Comparison of ENCODE assay signal across 25 cellular contexts in the genomic region with DNA sequence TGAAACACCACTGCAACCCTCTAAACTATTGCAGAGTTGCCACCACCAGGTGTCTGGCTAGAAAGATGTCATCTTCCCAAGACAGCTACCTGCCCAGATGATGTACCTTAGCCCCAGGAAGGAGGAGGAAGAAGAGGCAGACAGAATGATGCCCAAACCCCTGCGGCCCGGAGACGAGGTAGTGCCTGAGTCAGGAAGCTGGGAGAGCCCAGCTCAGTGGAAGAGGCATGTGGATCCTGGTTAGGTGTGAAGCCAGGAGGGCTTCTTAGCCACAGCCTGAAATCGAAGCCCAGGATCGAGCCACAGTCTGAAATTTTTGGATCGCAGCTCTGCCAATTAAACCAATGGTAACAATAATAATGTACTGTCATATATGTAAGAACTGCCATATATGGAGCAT. TPM values are rescaled to one million over a fixed set of nuclear protein-coding genes. Genes with fewer than 3 reads are reported as not detected.
A peak's percentile ranks its signal among the peaks of the same experiment; 100 is the strongest.
DNase-seq lines count a peak whose midpoint lies in the region; ATAC-seq, FAIRE-seq and TF ChIP-seq lines count a peak whose summit lies in the region.
"Had no signal": no experiment of that assay in that cellular context is flagged by ENCODE, and none has a peak within 500 bp of the region (broad histone marks: within the 10 kb centered on the region; RNA-seq: fewer than 3 reads in every experiment).

No MANE protein-coding gene starts in this region.

- H3K79me2 ChIP-seq in GM23338 (replicated peaks; ENCODE audit: insufficient read depth), result no peaks in the 10 kb centered on the region
- H3K79me2 ChIP-seq in PC-3 (ENCODE audit: low read length), result no peaks in the 10 kb centered on the region

- H3K36me3 ChIP-seq in GM23338 (ENCODE audit: insufficient read depth), result no peaks in the 10 kb centered on the region
- H3K36me3 ChIP-seq in PC-3 (ENCODE audit: low read depth, low read length), result no peaks in the 10 kb centered on the region
- no peaks in the 10 kb centered on the region for H3K36me3 ChIP-seq in esophagus (ENCODE audit: control insufficient read depth in 2 of 2, insufficient read depth in 2 of 2, low read length in 1 of 2)
- no peaks in the 10 kb centered on the region for H3K36me3 ChIP-seq in psoas muscle (ENCODE audit: insufficient read depth in 1 of 2, low read depth in 1 of 2)
- no peaks in the 10 kb centered on the region for H3K36me3 ChIP-seq in transverse colon
- no peaks in the 10 kb centered on the region for H3K36me3 ChIP-seq in ovary
- H3K36me3 ChIP-seq: gastroesophageal sphincter, lower lobe of right lung, Peyer's patch, vagina had no signal

- H3K4me2 ChIP-seq in GM23338 (peak overlapping the region; percentile 55; the same call in 1 of the 2 replicates), PC-3 (ENCODE audit: low read length) (no peak overlapping the region)
- H3K4me2 ChIP-seq: KMS-11 had no signal

- in situ Hi-C loops in transverse colon (cut with MboI; ENCODE audit: low pct_ligation_motif_present in 1 of 4, low pct_unique_long_range_greater_than_20kb in 1 of 4, low sequenced_read_pairs in 3 of 4), result no loop called here

- H3K4me1 ChIP-seq in GM23338 (ENCODE audit: insufficient read depth), result peaks cover 74% of the 10 kb centered on the region
- H3K4me1 ChIP-seq in PC-3 (ENCODE audit: insufficient read depth, low read length), result peaks cover 33% of the 10 kb centered on the region
- peaks cover 7 to 9% of the 10 kb centered on the region in 2 donors for H3K4me1 ChIP-seq in esophagus (ENCODE audit: control insufficient read depth in 2 of 2, insufficient read depth in 2 of 2, low read length in 1 of 2)
- peaks cover 6% of the 10 kb centered on the region for H3K4me1 ChIP-seq in psoas muscle
- peaks cover 4 to 11% (median 7%) of the 10 kb centered on the region in 4 donors for H3K4me1 ChIP-seq in transverse colon
- peaks cover 10% of the 10 kb centered on the region for H3K4me1 ChIP-seq in ovary (ENCODE audit: insufficient read depth)
- H3K4me1 ChIP-seq: Peyer's patch had no signal

- no peaks in the 10 kb centered on the region for H4K20me1 ChIP-seq in GM23338 (replicated peaks; ENCODE audit: insufficient read depth)
- H4K20me1 ChIP-seq in PC-3 (ENCODE audit: low read length), result no peaks in the 10 kb centered on the region

- no TSS peak for BruUV-seq in PC-3 (replicated peaks; lab: Mats Ljungman, UMichigan)

- H3K4me3 ChIP-seq in GM23338, result no peak overlapping the region
- no peak overlapping the region for H3K4me3 ChIP-seq in PC-3 (ENCODE audit: low read length)
- no peak overlapping the region for H3K4me3 ChIP-seq in esophagus (ENCODE audit: low read depth in 1 of 2, low read length in 2 of 2)
- no peak overlapping the region for H3K4me3 ChIP-seq in psoas muscle
- no peak overlapping the region for H3K4me3 ChIP-seq in transverse colon
- no peak overlapping the region for H3K4me3 ChIP-seq in ovary
- H3K4me3 ChIP-seq: gastroesophageal sphincter, lower lobe of right lung, Peyer's patch, skin epidermis, vagina had no signal

- no peaks in the 10 kb centered on the region for H3K36me3 Mint-ChIP-seq in GM23338 (ENCODE audit: low read depth)
- H3K36me3 Mint-ChIP-seq: stimulated activated effector memory CD8-positive, alpha-beta T cell treated with anti-CD3 and anti-CD28 coated beads, Interleukin-12 subunit alpha, Interleukin-12 subunit beta, amount 100 ng/mL, for 72 hours had no signal

- no peak for TF ChIP-seq CTCF in GM23338 (conservative IDR thresholded peaks at IDR 0.05; ENCODE audit: low read depth in 2 of 2)
- TF ChIP-seq CTCF in PC-3 (conservative IDR thresholded peaks at IDR 0.05; ENCODE audit: low read depth, low read length), result no peak
- no peak for TF ChIP-seq CTCF in psoas muscle (IDR thresholded peaks at IDR 0.05)
- TF ChIP-seq CTCF in transverse colon (IDR thresholded peaks at IDR 0.05), result no peak
- TF ChIP-seq CTCF in ovary (IDR thresholded peaks at IDR 0.05), result no peak

- TF ChIP-seq POLR2A in GM12892 (IDR thresholded peaks at IDR 0.05; ENCODE audit: low read depth, low read length) (no peak), transverse colon (IDR thresholded peaks at IDR 0.05) (no peak), ovary (IDR thresholded peaks at IDR 0.05) (no peak)

- 0 out of 2 replicates have a peak, but pooled peaks cover 3% of the 10 kb centered on the region for H3K9me2 ChIP-seq in GM23338 (ENCODE audit: insufficient read depth)
- H3K9me2 ChIP-seq in PC-3 (replicated peaks; ENCODE audit: low read length), result no peaks in the 10 kb centered on the region

- H3K27me3 ChIP-seq in GM23338 (ENCODE audit: insufficient read depth) (peaks cover 61% of the 10 kb centered on the region), PC-3 (ENCODE audit: low read length) (no peaks in the 10 kb centered on the region), esophagus (ENCODE audit: control insufficient read depth in 1 of 2, insufficient read depth in 2 of 2, low read length in 2 of 2) (no peaks in the 10 kb centered on the region), psoas muscle (ENCODE audit: insufficient read depth in 3 of 3, low read length in 2 of 3) (peaks cover 0 to 27% (median 2%) of the 10 kb centered on the region in 3 donors), transverse colon (peaks cover 6% of the 10 kb centered on the region), ovary (no peaks in the 10 kb centered on the region)
- H3K27me3 ChIP-seq: gastroesophageal sphincter, Peyer's patch, vagina had no signal

- CTCF ChIA-PET in PC-3 (lab: Charles Lee), result no interaction called here

- H3K27me3 Mint-ChIP-seq in GM23338 (ENCODE audit: insufficient read depth, low read depth, poor library complexity), result peaks cover 54% of the 10 kb centered on the region

- peaks cover 68% of the 10 kb centered on the region for H3K4me1 Mint-ChIP-seq in GM23338

- 71 to 83% methylated on average over 6 of the region's 6 CpGs for WGBS in esophagus, 2 donors
- 87 to 94% (median 90%) methylated on average over 6 of the region's 6 CpGs for WGBS in psoas muscle, 3 donors
- 85% methylated on average over 6 of the region's 6 CpGs; no CpG with 5 or more reads in 1 of the 2 donors for WGBS in transverse colon (ENCODE audit: low coverage in 1 of 2), 2 donors
- 92 to 93% (median 92%) methylated on average over 6 of the region's 6 CpGs for WGBS in ovary, 3 donors

- H3K27ac ChIP-seq in GM23338 (ENCODE audit: low read depth) (no peak overlapping the region), PC-3 (ENCODE audit: low read length) (peak overlapping the region; percentile 93), esophagus (ENCODE audit: low read depth in 2 of 2, low read length in 1 of 2) (peak overlapping the region; percentile 12 to 40), psoas muscle (peak overlapping the region; percentile 50), transverse colon (no peak overlapping the region), ovary (no peak overlapping the region)
- H3K27ac ChIP-seq: KMS-11 had no signal

- no peak overlapping the region for H2AFZ ChIP-seq in GM23338
- H2AFZ ChIP-seq in PC-3 (ENCODE audit: low read length), result no peak overlapping the region

- intact Hi-C loops in PC-3 (cut with micrococcal nuclease), result no loop called here
- intact Hi-C loops in psoas muscle (cut with DNase I), result no loop called here
- intact Hi-C loops in transverse colon (cut with DNase I; ENCODE audit: low total_unique reads), result no loop called here
- intact Hi-C loops in ovary (cut with DNase I), result no loop called here

- DNase-seq in GM23338 (ENCODE audit: low spot score), result no peak
- DNase-seq in PC-3, result no peak
- DNase-seq in psoas muscle, result no peak
- no peak for DNase-seq in GM12892 (ENCODE audit: insufficient read length)
- no peak for DNase-seq in transverse colon
- DNase-seq in ovary, result no peak
- DNase-seq: activated CD4-positive, alpha-beta T cell treated with anti-CD3 and anti-CD28 coated beads for 48 hours; activated T-cell treated with anti-CD3 and anti-CD28 coated beads, Interleukin-2, amount 50 U/mL, for 24 hours; amniotic stem cell; lower lobe of right lung; NCI-H2171; NCI-H510A treated with DMSO at 0.1 percent for 48 hours; NK-92 treated with Interleukin-12 subunit alpha and Interleukin-12 subunit beta, amount 100 ng/mL, for 24 hours; Peyer's patch; T-helper 17 cell had no signal

- no peaks in the 10 kb centered on the region; the same call in 2 of the 3 replicates for H3K9me3 Mint-ChIP-seq in GM23338
- H3K9me3 Mint-ChIP-seq: activated T-cell treated with anti-CD3 and anti-CD28 coated beads, Interleukin-2, amount 50 U/mL, for 24 hours; stimulated activated effector memory CD8-positive, alpha-beta T cell treated with anti-CD3 and anti-CD28 coated beads, Interleukin-12 subunit alpha, Interleukin-12 subunit beta, amount 100 ng/mL, for 72 hours had no signal

- peak overlapping the region; percentile 57; the same call in 1 of the 2 replicates for H3K9ac ChIP-seq in PC-3 (ENCODE audit: low read length)
- H3K9ac ChIP-seq: KMS-11 had no signal

- TF ChIP-seq EP300 in transverse colon (IDR thresholded peaks at IDR 0.05; ENCODE audit: low read depth) (no peak), ovary (IDR thresholded peaks at IDR 0.05) (no peak)

- POLR2A ChIA-PET in PC-3 (lab: Charles Lee; ENCODE audit: unreplicated experiment), result no interaction called here

- no peak overlapping the region for H3K27ac Mint-ChIP-seq in GM23338
- H3K27ac Mint-ChIP-seq: activated T-cell treated with anti-CD3 and anti-CD28 coated beads, Interleukin-2, amount 50 U/mL, for 24 hours; CD14-positive monocyte; stimulated activated effector memory CD8-positive, alpha-beta T cell treated with anti-CD3 and anti-CD28 coated beads, Interleukin-12 subunit alpha, Interleukin-12 subunit beta, amount 100 ng/mL, for 72 hours; T-helper 17 cell had no signal

- FAIRE-seq in GM12892 (lab: Jason Lieb, UNC), result no peak
- FAIRE-seq: colon, keratinocyte had no signal

- no peak overlapping the region for H3K4me3 Mint-ChIP-seq in GM23338
- H3K4me3 Mint-ChIP-seq: activated T-cell treated with anti-CD3 and anti-CD28 coated beads, Interleukin-2, amount 50 U/mL, for 24 hours; stimulated activated effector memory CD8-positive, alpha-beta T cell treated with anti-CD3 and anti-CD28 coated beads, Interleukin-12 subunit alpha, Interleukin-12 subunit beta, amount 100 ng/mL, for 72 hours; T-helper 17 cell had no signal

- no peaks in the 10 kb centered on the region for H3F3A ChIP-seq in GM23338 (replicated peaks; ENCODE audit: low read depth)
- H3F3A ChIP-seq in PC-3 (ENCODE audit: low read length, unreplicated experiment), result no peaks in the 10 kb centered on the region

- no peaks in the 10 kb centered on the region for H3K9me3 ChIP-seq in PC-3 (ENCODE audit: low read length)
- no peaks in the 10 kb centered on the region for H3K9me3 ChIP-seq in esophagus (ENCODE audit: control insufficient read depth in 2 of 2, insufficient read depth in 1 of 2, low read depth in 1 of 2, low read length in 1 of 2)
- no peaks in the 10 kb centered on the region for H3K9me3 ChIP-seq in psoas muscle
- no peaks in the 10 kb centered on the region for H3K9me3 ChIP-seq in transverse colon
- no peaks in the 10 kb centered on the region for H3K9me3 ChIP-seq in ovary
- H3K9me3 ChIP-seq: gastroesophageal sphincter, lower lobe of right lung, Peyer's patch, vagina had no signal

- ATAC-seq in GM23338 (no peak), PC-3 (no peak), psoas muscle (no peak)
- ATAC-seq: gastroesophageal sphincter, T-helper 17 cell had no signal

RNA-seq across cellular contexts. Expression of gene CYP1B1, which starts 19.1 kb away (rescaled TPM):
- total RNA-seq in GM23338 (2014; rRNA removed; shearing (Covaris generic)), result 2.6 and 6.2 TPM in 2 replicates
- polyA plus RNA-seq in GM23338 (2016; fragmentation: Nextera tagmentation; extraction: Ambion mirVana), result 2.4 and 3.3 TPM in 2 replicates
- 37.2 and 50.0 TPM in 2 replicates for total RNA-seq in PC-3 (2014; rRNA removed)
- polyA plus RNA-seq in esophagus, result 1 to 10 TPM; 1.5 to 8.4 TPM
- total RNA-seq in psoas muscle, result 10 to 100 TPM in 3 of 4 donors, 1 to 10 TPM in 1; 6.8 to 53.1 (median 19.6) TPM
- polyA plus RNA-seq in psoas muscle, result 1 to 10 TPM; 1.1 to 5.0 (median 4.2) TPM
- 9.0 TPM for polyA plus RNA-seq in GM12892 (2012; ENCODE audit: missing spikeins)
- 1 to 10 TPM; 2.0 to 9.6 (median 5.5) TPM for total RNA-seq in transverse colon
- 10 to 100 TPM in 4 of 7 donors, 1 to 10 TPM in 3; 5.4 to 34.5 (median 12.5) TPM for total RNA-seq in ovary
- 10 to 100 TPM; 11.7 to 24.5 TPM for polyA plus RNA-seq in ovary
- total RNA-seq: G401 had no signal

Comparison
In these comparisons a context has a peak if more than half of its experiments do, and no peak if none do; other contexts are left out.
1. H3K27ac ChIP-seq: peak in PC-3 (single experiment), esophagus (2 of 2) and psoas muscle (single experiment); none in GM23338 (single experiment), transverse colon (0 of 4) and ovary (0 of 2).